Comparison of ENCODE assay signal across 8 cellular contexts in genomic region chr19:44770550-44771257, GRCh38. TPM values are rescaled to one million over a fixed set of nuclear protein-coding genes. Genes with fewer than 3 reads are reported as not detected.
DNase-seq lines count a peak whose midpoint lies in the region; ATAC-seq, FAIRE-seq and TF ChIP-seq lines count a peak whose summit lies in the region.

No MANE protein-coding gene starts in this region.

- intact Hi-C loops in cardiac septum (cut with DNase I) = loop anchor here (1.0 to 2.0 kb wide), 2 partner anchors 46 to 82 kb away; no protein-coding TSS in a partner anchor

- peaks cover 6% of the 10 kb centered on the region for H3K36me3 Mint-ChIP-seq in activated naive CD8-positive, alpha-beta T cell treated with anti-CD3 and anti-CD28 coated beads, Interleukin-2, amount 10 ng/mL, durations not matched to agents 7 days and 5 days

- POLR2A ChIA-PET in activated naive CD8-positive, alpha-beta T cell treated with anti-CD3 and anti-CD28 coated beads, Interleukin-2, amount 10 ng/mL, durations not matched to agents 7 days and 5 days (lab: Charles Lee) = interaction anchor here (0.8 to 4.6 kb wide), 14 partner anchors 9 to 269 kb away, joined by 3 to 53 read pairs (median 4); no protein-coding TSS in a partner anchor

- DNase-seq in GM12892 (ENCODE audit: insufficient read length) (peak; percentile 95), NCI-H1436 treated with DMSO at 0.1 percent for 48 hours (lab: John Stamatoyannopoulos, UW) (peak; percentile 73), SW 1271 (lab: John Stamatoyannopoulos, UW) (peak; percentile 74 to 89), cardiac septum (ENCODE audit: low spot score) (peak; percentile 97), pulmonary artery endothelial cell (ENCODE audit: low read depth, low spot score) (peak; percentile 76), cerebellum (ENCODE audit: low spot score) (no peak)
- DNase-seq in activated naive CD8-positive, alpha-beta T cell treated with anti-CD3 and anti-CD28 coated beads, Interleukin-2, amount 10 ng/mL, durations not matched to agents 7 days and 5 days = peak; percentile 96

- peaks cover 6% of the 10 kb centered on the region for H3K27me3 Mint-ChIP-seq in activated naive CD8-positive, alpha-beta T cell treated with anti-CD3 and anti-CD28 coated beads, Interleukin-2, amount 10 ng/mL, durations not matched to agents 7 days and 5 days

- H3K4me3 Mint-ChIP-seq in activated naive CD8-positive, alpha-beta T cell treated with anti-CD3 and anti-CD28 coated beads, Interleukin-2, amount 10 ng/mL, durations not matched to agents 7 days and 5 days = peak overlapping the region; percentile 76

- no peak for TF ChIP-seq POLR2A in GM12892 (IDR thresholded peaks at IDR 0.05; ENCODE audit: low read depth, low read length)

- no peaks in the 10 kb centered on the region for H3K9me3 Mint-ChIP-seq in activated naive CD8-positive, alpha-beta T cell treated with anti-CD3 and anti-CD28 coated beads, Interleukin-2, amount 10 ng/mL, durations not matched to agents 7 days and 5 days

- H3K27ac Mint-ChIP-seq in activated naive CD8-positive, alpha-beta T cell treated with anti-CD3 and anti-CD28 coated beads, Interleukin-2, amount 10 ng/mL, durations not matched to agents 7 days and 5 days = peak overlapping the region; percentile 85

- peaks cover 31% of the 10 kb centered on the region for H3K4me1 Mint-ChIP-seq in activated naive CD8-positive, alpha-beta T cell treated with anti-CD3 and anti-CD28 coated beads, Interleukin-2, amount 10 ng/mL, durations not matched to agents 7 days and 5 days

- peak; percentile 100 for FAIRE-seq in GM12892 (lab: Jason Lieb, UNC)

- peak; percentile 92 for ATAC-seq in HG02852 (IDR thresholded peaks at IDR 0.05; ENCODE audit: unreplicated experiment)
- ATAC-seq in activated naive CD8-positive, alpha-beta T cell treated with anti-CD3 and anti-CD28 coated beads, Interleukin-2, amount 10 ng/mL, durations not matched to agents 7 days and 5 days (ENCODE audit: low read depth) = peak; percentile 96

RNA-seq across cellular contexts. Expression of gene CBLC, which starts 7.0 kb away (rescaled TPM):
- not detected for polyA plus RNA-seq in GM12892 (2012; ENCODE audit: missing spikeins)
- total RNA-seq in activated naive CD8-positive, alpha-beta T cell treated with anti-CD3 and anti-CD28 coated beads, Interleukin-2, amount 10 ng/mL, durations not matched to agents 7 days and 5 days = not detected
- total RNA-seq in cardiac septum (not detected), pulmonary artery endothelial cell (0.07 and 0.13 TPM in 2 replicates), cerebellum (0.82 TPM)

RNA-seq across cellular contexts. Expression of gene BCL3, which starts 22.2 kb away (rescaled TPM):
- polyA plus RNA-seq in GM12892 (2012; ENCODE audit: missing spikeins) = 3.3 TPM
- total RNA-seq in activated naive CD8-positive, alpha-beta T cell treated with anti-CD3 and anti-CD28 coated beads, Interleukin-2, amount 10 ng/mL, durations not matched to agents 7 days and 5 days = 10 to 100 TPM; 25.0 to 28.8 TPM
- total RNA-seq in cardiac septum (41.5 TPM), pulmonary artery endothelial cell (2.5 and 4.5 TPM in 2 replicates), cerebellum (1.2 TPM)

RNA-seq across cellular contexts. Expression of gene BCAM, which starts 38.2 kb away (rescaled TPM):
- not detected for polyA plus RNA-seq in GM12892 (2012; ENCODE audit: missing spikeins)
- total RNA-seq in activated naive CD8-positive, alpha-beta T cell treated with anti-CD3 and anti-CD28 coated beads, Interleukin-2, amount 10 ng/mL, durations not matched to agents 7 days and 5 days = not detected
- total RNA-seq in cardiac septum = 86.8 TPM
- 8.0 and 22.4 TPM in 2 replicates for total RNA-seq in pulmonary artery endothelial cell
- total RNA-seq in cerebellum = 4.3 TPM
